Comparison of ENCODE assay signal across 22 cellular contexts in the genomic region with DNA sequence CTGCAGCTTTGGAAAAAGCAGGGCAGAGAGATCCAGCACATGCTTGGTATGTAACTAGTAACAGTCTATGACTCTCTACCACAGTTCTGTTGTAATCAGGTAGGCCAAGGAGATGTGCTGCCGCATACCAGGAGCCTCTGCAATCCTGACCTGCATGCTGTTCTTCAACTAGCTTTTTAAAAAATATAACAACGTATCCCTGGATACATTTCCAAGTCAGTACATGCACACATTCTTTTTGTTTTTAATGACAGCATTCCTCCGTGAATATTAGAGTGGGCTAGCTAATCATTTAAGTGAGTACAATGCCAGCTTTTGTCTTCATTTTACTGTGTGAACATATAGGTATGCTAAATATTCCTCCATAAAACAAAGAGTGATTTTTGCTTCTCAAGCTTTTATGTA.
A peak's percentile ranks its signal among the peaks of the same experiment; 100 is the strongest.
DNase-seq lines count a peak whose midpoint lies in the region; FAIRE-seq and TF ChIP-seq lines count a peak whose summit lies in the region.
"Had no signal": no experiment of that assay in that cellular context is flagged by ENCODE, and none has a peak within 500 bp of the region (broad histone marks: within the 10 kb centered on the region; RNA-seq: fewer than 3 reads in every experiment).

No MANE protein-coding gene starts in this region.

- H4K20me1 ChIP-seq in MM.1S (ENCODE audit: insufficient read depth, low read length): no peaks in the 10 kb centered on the region

- H3K4me1 ChIP-seq in MM.1S (ENCODE audit: low read length): no peaks in the 10 kb centered on the region
- H3K4me1 ChIP-seq: adrenal gland, SJSA1, upper lobe of left lung had no signal

- no peak for FAIRE-seq in RCC 7860 (lab: Jason Lieb, UNC)

- H3K27ac Mint-ChIP-seq in mesothelial cell of epicardium (peak overlapping the region; percentile 70), progenitor cell of endocrine pancreas (no peak overlapping the region)
- H3K27ac Mint-ChIP-seq: CD8-positive, alpha-beta memory T cell; naive thymus-derived CD4-positive, alpha-beta T cell had no signal

- H3K27me3 ChIP-seq in MM.1S (replicated peaks; ENCODE audit: insufficient read depth, low read length): no peaks in the 10 kb centered on the region
- H3K27me3 ChIP-seq: adrenal gland, SJSA1, upper lobe of left lung had no signal

- H3K4me3 ChIP-seq in epithelial cell of proximal tubule (ENCODE audit: low read depth, low read length) (no peak overlapping the region), MM.1S (ENCODE audit: low read length) (no peak overlapping the region)
- H3K4me3 ChIP-seq: adrenal gland, lung, SJSA1, upper lobe of left lung had no signal

- H3K4me3 Mint-ChIP-seq in mesothelial cell of epicardium (no peak overlapping the region), progenitor cell of endocrine pancreas (ENCODE audit: low read depth) (no peak overlapping the region)
- H3K4me3 Mint-ChIP-seq: CD8-positive, alpha-beta memory T cell; naive thymus-derived CD4-positive, alpha-beta T cell had no signal

- H3K27me3 Mint-ChIP-seq in mesothelial cell of epicardium (ENCODE audit: low read depth) (no peaks in the 10 kb centered on the region), progenitor cell of endocrine pancreas (no peaks in the 10 kb centered on the region)
- H3K27me3 Mint-ChIP-seq: CD8-positive, alpha-beta memory T cell had no signal

- H3K9me2 ChIP-seq in MM.1S (replicated peaks; ENCODE audit: insufficient read depth, low read length): no peaks in the 10 kb centered on the region

- no peak overlapping the region for H2AFZ ChIP-seq in MM.1S (ENCODE audit: low read length)

- peaks cover 49% of the 10 kb centered on the region for H3K4me1 Mint-ChIP-seq in mesothelial cell of epicardium
- peaks cover 7% of the 10 kb centered on the region for H3K4me1 Mint-ChIP-seq in progenitor cell of endocrine pancreas (ENCODE audit: low read depth)
- H3K4me1 Mint-ChIP-seq: CD8-positive, alpha-beta memory T cell; naive thymus-derived CD4-positive, alpha-beta T cell had no signal

- H3K9ac ChIP-seq in MM.1S (ENCODE audit: low read length): no peak overlapping the region

- no peaks in the 10 kb centered on the region for H3K79me2 ChIP-seq in MM.1S (ENCODE audit: low read length)

- no peaks in the 10 kb centered on the region for H3F3A ChIP-seq in MM.1S (ENCODE audit: insufficient read depth, low read length)

- no peak overlapping the region for H3K4me2 ChIP-seq in MM.1S (ENCODE audit: low read depth, low read length)

- H3K9me3 Mint-ChIP-seq in mesothelial cell of epicardium: no peaks in the 10 kb centered on the region
- peaks cover 5% of the 10 kb centered on the region for H3K9me3 Mint-ChIP-seq in progenitor cell of endocrine pancreas (ENCODE audit: low read depth)

- no peaks in the 10 kb centered on the region for H3K36me3 Mint-ChIP-seq in mesothelial cell of epicardium
- H3K36me3 Mint-ChIP-seq in progenitor cell of endocrine pancreas (ENCODE audit: insufficient read depth): no peaks in the 10 kb centered on the region
- H3K36me3 Mint-ChIP-seq: CD8-positive, alpha-beta memory T cell; naive thymus-derived CD4-positive, alpha-beta T cell had no signal

- DNase-seq in COLO829 (ENCODE audit: low spot score): peak; percentile 49
- DNase-seq in NCI-H69 (lab: John Stamatoyannopoulos, UW): peak; percentile 1
- peak; percentile 18 for DNase-seq in epithelial cell of proximal tubule (ENCODE audit: low read depth)
- DNase-seq in mesothelial cell of epicardium (ENCODE audit: low spot score in 2 of 2, unreplicated experiment in 2 of 2): no peak
- no peak for DNase-seq in RCC 7860 (ENCODE audit: low spot score)
- no peak for DNase-seq in MM.1S
- DNase-seq in progenitor cell of endocrine pancreas (ENCODE audit: low spot score, unreplicated experiment): no peak
- no peak for DNase-seq in NCI-H1694 (lab: John Stamatoyannopoulos, UW)
- DNase-seq: activated effector memory CD4-positive, alpha-beta T cell treated with Interleukin-2 at 50 U/mL for 16 hours; adrenal gland; CD8-positive, alpha-beta memory T cell; foreskin fibroblast; naive thymus-derived CD4-positive, alpha-beta T cell; NCI-H1694 treated with DMSO at 0.1 percent for 48 hours; NCI-H446 treated with DMSO at 0.1 percent for 48 hours; posterior cingulate gyrus; stimulated activated CD4-positive, alpha-beta T cell treated with anti-CD3 and anti-CD28 coated beads, Interleukin-12 subunit alpha, Interleukin-12 subunit beta, amount 100 ng/mL, for 4 hours; stimulated activated naive CD4-positive, alpha-beta T cell; T1000; upper lobe of left lung had no signal

- TF ChIP-seq CTCF in epithelial cell of proximal tubule (conservative IDR thresholded peaks at IDR 0.05; ENCODE audit: low read depth, low read length) (no peak), mesothelial cell of epicardium (IDR thresholded peaks at IDR 0.05; ENCODE audit: unreplicated experiment) (no peak), MM.1S (IDR thresholded peaks at IDR 0.05; ENCODE audit: low read length) (no peak), progenitor cell of endocrine pancreas (IDR thresholded peaks at IDR 0.05; ENCODE audit: unreplicated experiment) (no peak)

- H3K9me3 ChIP-seq in MM.1S (replicated peaks; ENCODE audit: insufficient read depth, low read length): no peaks in the 10 kb centered on the region
- H3K9me3 ChIP-seq: adrenal gland, SJSA1, upper lobe of left lung had no signal

- no peaks in the 10 kb centered on the region for H3K36me3 ChIP-seq in MM.1S (replicated peaks; ENCODE audit: insufficient read depth, low read length)
- H3K36me3 ChIP-seq: adrenal gland, SJSA1, upper lobe of left lung had no signal

- H3K27ac ChIP-seq in MM.1S (ENCODE audit: low read length): no peak overlapping the region
- H3K27ac ChIP-seq: adrenal gland, SJSA1, upper lobe of left lung had no signal

Comparison
In these comparisons a context has a peak if more than half of its experiments do, and no peak if none do; other contexts are left out.
1. DNase-seq: peak in COLO829 (single experiment), NCI-H69 (single experiment) and epithelial cell of proximal tubule (single experiment); none in mesothelial cell of epicardium (0 of 2), RCC 7860 (single experiment), MM.1S (single experiment), progenitor cell of endocrine pancreas (single experiment) and NCI-H1694 (single experiment).